In the genomic region with DNA sequence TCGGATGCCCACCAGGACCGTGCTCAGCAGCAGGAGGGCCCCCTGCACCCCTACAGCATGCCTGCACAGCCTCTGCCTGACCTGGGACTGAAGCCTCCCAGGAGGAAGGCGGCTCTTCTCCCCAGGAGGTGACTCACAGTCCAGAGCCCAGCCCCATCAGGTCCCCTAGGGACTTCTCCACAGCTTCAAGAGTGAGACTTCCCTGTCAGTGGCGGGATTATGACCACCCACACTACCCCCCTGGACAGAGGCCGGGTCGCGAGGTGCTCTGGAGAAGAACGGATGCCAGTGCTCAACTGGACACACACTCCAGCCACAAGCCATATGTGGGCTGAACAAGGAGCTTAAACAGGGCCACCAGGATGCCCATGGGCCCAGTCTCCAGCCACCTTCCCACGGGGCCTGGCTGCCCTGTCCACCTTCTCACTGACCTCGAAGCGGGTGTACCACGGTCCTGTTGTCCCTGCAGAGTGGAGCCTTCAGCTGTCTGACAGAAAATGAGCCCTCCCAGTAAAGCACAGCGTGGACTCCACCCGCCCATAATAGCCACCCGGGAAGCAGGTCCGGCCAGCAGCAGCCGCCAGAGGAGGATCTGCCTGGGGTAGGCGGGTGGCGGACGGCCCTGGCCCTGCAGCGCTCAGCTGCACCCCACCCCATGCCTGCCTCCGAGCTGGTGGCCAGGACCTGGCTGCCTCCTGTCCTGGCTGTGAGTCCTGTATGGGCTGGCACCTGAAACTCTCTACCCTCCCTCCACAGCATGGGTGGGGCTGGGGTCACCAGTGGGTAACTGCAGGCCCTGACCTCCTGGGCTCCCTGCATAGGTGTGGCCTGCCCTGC, we compare ENCODE assay signal across 9 cellular contexts. TPM values are rescaled to one million over a fixed set of nuclear protein-coding genes. Genes with fewer than 3 reads are reported as not detected.
A peak's percentile ranks its signal among the peaks of the same experiment; 100 is the strongest.
DNase-seq lines count a peak whose midpoint lies in the region; ATAC-seq, FAIRE-seq and TF ChIP-seq lines count a peak whose summit lies in the region.
"Had no signal": no experiment of that assay in that cellular context is flagged by ENCODE, and none has a peak within 500 bp of the region (broad histone marks: within the 10 kb centered on the region; RNA-seq: fewer than 3 reads in every experiment).

No MANE protein-coding gene starts in this region.

- CTCF ChIA-PET in H1 (lab: Charles Lee; ENCODE audit: partially characterized antibody) = interaction anchor here (0.5 to 6.3 kb wide), 5 partner anchors 13 to 106 kb away, joined by 3 to 45 read pairs (median 9); no protein-coding TSS in a partner anchor

- no peak overlapping the region for H4K91ac ChIP-seq in H1 (replicated peaks; ENCODE audit: insufficient read length, low read length)

- no peak overlapping the region for H4K5ac ChIP-seq in H1 (ENCODE audit: insufficient read length, low read depth, low read length)

- H2BK20ac ChIP-seq in H1 (ENCODE audit: low read length) = no peak overlapping the region

- TF ChIP-seq CTCF in BE2C (IDR thresholded peaks at IDR 0.05; ENCODE audit: low read depth, low read length) (no peak), H1 (IDR thresholded peaks at IDR 0.05; ENCODE audit: control extremely low read depth in 1 of 3, insufficient read depth in 1 of 3, low read depth in 1 of 3, low read length in 3 of 3) (no peak)

- 92% methylated on average over 22 of the region's 22 CpGs; no CpG with 5 or more reads in 1 of the 2 experiments for WGBS in H1 (ENCODE audit: extremely low coverage in 1 of 2, insufficient coverage in 1 of 2, insufficient read length in 1 of 2, insufficient replicate concordance in 2 of 2, low coverage in 1 of 2, low lambda C conversion rate in 2 of 2, missing lambda C conversion rate in 1 of 2), 2 experiments

- H3K27me3 ChIP-seq in BE2C (no peaks in the 10 kb centered on the region), H1 (replicated peaks in 1 of 4; ENCODE audit: control insufficient read depth in 3 of 4, extremely low read depth in 1 of 4, insufficient read depth in 3 of 4, low read length in 3 of 4) (no peaks in the 10 kb centered on the region)

- no peak overlapping the region for H3K9ac ChIP-seq in H1 (replicated peaks in 1 of 4; ENCODE audit: extremely low read depth in 1 of 4, low read depth in 3 of 4, low read length in 3 of 4)

- no peak overlapping the region for H3K14ac ChIP-seq in H1 (ENCODE audit: insufficient read length)

- no peaks in the 10 kb centered on the region for H3K23me2 ChIP-seq in H1 (ENCODE audit: low read depth, low read length)

- POLR2A ChIA-PET in H1 (lab: Charles Lee; ENCODE audit: partially characterized antibody) = no interaction called here

- H2AK5ac ChIP-seq in H1 (ENCODE audit: low read depth, low read length) = no peak overlapping the region

- H3K4ac ChIP-seq in H1 (replicated peaks; ENCODE audit: insufficient read length, low read depth, low read length) = no peak overlapping the region

- no peak overlapping the region; the same call in 1 of the 2 replicates for H4K8ac ChIP-seq in H1 (ENCODE audit: extremely low read depth, insufficient read depth, low read length)

- DNase-seq in BE2C (peak; percentile 47), HT1080 (ENCODE audit: low read depth) (peak; percentile 66), H1 (ENCODE audit: low read depth in 1 of 2, low spot score in 2 of 2) (no peak), HPDE6-E6E7 (ENCODE audit: extremely low spot score) (no peak), NCI-H2171 treated with DMSO at 0.1 percent for 48 hours (lab: John Stamatoyannopoulos, UW) (no peak), NCI-H524 treated with DMSO at 0.1 percent for 48 hours (lab: John Stamatoyannopoulos, UW) (no peak), putamen (ENCODE audit: low spot score) (no peak)

- peaks cover 0 to 65% of the 10 kb centered on the region in 2 experiments; a peak in 2 of 4 replicates for H3K79me2 ChIP-seq in H1 (ENCODE audit: control insufficient read depth in 1 of 2, insufficient read depth in 2 of 2, low read length in 2 of 2)

- H2BK12ac ChIP-seq in H1 (ENCODE audit: low read depth, low read length) = no peak overlapping the region

- no peak for FAIRE-seq in H1 (lab: Jason Lieb, UNC)
- FAIRE-seq: G401.6 had no signal

- H3K18ac ChIP-seq in H1 (ENCODE audit: extremely low read depth, low read length) = no peak overlapping the region

- H3K4me1 ChIP-seq in BE2C = no peaks in the 10 kb centered on the region
- H3K4me1 ChIP-seq in H1 (replicated peaks in 1 of 4; ENCODE audit: control insufficient read depth in 3 of 4, insufficient read depth in 4 of 4, low read length in 3 of 4) = peaks cover 0 to 36% (median 7%) of the 10 kb centered on the region in 4 experiments; a peak in 6 of 7 replicates

- H3K36me3 ChIP-seq in BE2C (no peaks in the 10 kb centered on the region), H1 (ENCODE audit: control insufficient read depth in 2 of 4, insufficient read depth in 4 of 4, low read length in 3 of 4) (no peaks in the 10 kb centered on the region; a peak in 1 of 8 replicates)

- TF ChIP-seq RAD21 in H1 (IDR thresholded peaks at IDR 0.05 in 1 of 2, conservative IDR thresholded peaks at IDR 0.05 in 1 of 2; ENCODE audit: low read depth in 2 of 2, low read length in 2 of 2) = no peak

- peak overlapping the region; percentile 15 for H2BK5ac ChIP-seq in H1 (ENCODE audit: low read depth, low read length)

- no peak overlapping the region for H3K4me2 ChIP-seq in H1 (ENCODE audit: insufficient read depth in 1 of 2, low read depth in 2 of 2, low read length in 2 of 2)

- H3K9me3 ChIP-seq in BE2C (no peaks in the 10 kb centered on the region), H1 (ENCODE audit: insufficient read depth in 2 of 2, low read depth in 1 of 2, low read length in 1 of 2) (no peaks in the 10 kb centered on the region)

- H3K23ac ChIP-seq in H1 (ENCODE audit: insufficient read length) = no peak overlapping the region

- H2BK15ac ChIP-seq in H1 (ENCODE audit: low read length) = no peak overlapping the region

- H3K27ac ChIP-seq in H1 (ENCODE audit: low read depth, low read length) = no peak overlapping the region

- no peak overlapping the region for H3K56ac ChIP-seq in H1 (replicated peaks; ENCODE audit: insufficient read length, low read depth, low read length)

- no peak overlapping the region for H2AFZ ChIP-seq in H1 (ENCODE audit: low read length)

- H3K79me1 ChIP-seq in H1 (ENCODE audit: low read depth, low read length) = peaks cover 17% of the 10 kb centered on the region

- no peak overlapping the region for H3K4me3 ChIP-seq in BE2C (ENCODE audit: low read depth, low read length)
- no peak overlapping the region for H3K4me3 ChIP-seq in H1 (ENCODE audit: extremely low read depth in 1 of 4, insufficient read depth in 2 of 4, low read depth in 3 of 4, low read length in 4 of 4)

- peak; percentile 37 for ATAC-seq in GM19328 (IDR thresholded peaks at IDR 0.05; ENCODE audit: unreplicated experiment)

- H2BK120ac ChIP-seq in H1 (replicated peaks; ENCODE audit: low read depth, low read length) = no peak overlapping the region

- TF ChIP-seq EP300 in H1 (IDR thresholded peaks at IDR 0.05; ENCODE audit: borderline replicate concordance in 1 of 2, low read depth in 2 of 2, low read length in 2 of 2) = no peak

- TF ChIP-seq POLR2A in H1 (IDR thresholded peaks at IDR 0.05; ENCODE audit: control extremely low read depth in 1 of 2, low read depth in 2 of 2, low read length in 2 of 2) = no peak

- peaks cover 8% of the 10 kb centered on the region in 2 experiments for H4K20me1 ChIP-seq in H1 (replicated peaks in 1 of 2; ENCODE audit: control insufficient read depth in 1 of 2, insufficient read depth in 2 of 2, low read length in 2 of 2)

TF ChIP-seq in H1, 55 proteins besides CTCF, POLR2A, EP300 and RAD21:
- TF ChIP-seq CHD1 (IDR thresholded peaks at IDR 0.05; ENCODE audit: low read depth, low read length) (no peak), SP1 (IDR thresholded peaks at IDR 0.05; ENCODE audit: low read depth, low read length) (no peak), GABPA (IDR thresholded peaks at IDR 0.05; ENCODE audit: borderline replicate concordance, insufficient read depth, low read length) (no peak), RFX5 (IDR thresholded peaks at IDR 0.05; ENCODE audit: borderline replicate concordance, low read depth, low read length) (no peak), BACH1 (IDR thresholded peaks at IDR 0.05; ENCODE audit: low read length) (no peak), SIRT6 (IDR thresholded peaks at IDR 0.05; ENCODE audit: low read length) (no peak), YY1 (IDR thresholded peaks at IDR 0.05; ENCODE audit: low read depth, low read length) (no peak)
TF ChIP-seq in H1: peak in this region for 0.

RNA-seq across cellular contexts. Expression of a gene that starts 54.7 kb away (rescaled TPM):
- 5.2 TPM for polyA plus RNA-seq in BE2C (2012; ENCODE audit: insufficient read depth, insufficient read length, low read depth)
- total RNA-seq in HT1080 (2014; rRNA removed; shearing (Covaris generic)) = 5.0 and 10.5 TPM in 2 replicates
- polyA plus RNA-seq in HT1080 (2015; cell fraction: cytosol; rRNA removed) = 15.3 and 15.7 TPM in 2 replicates
- polyA plus RNA-seq in HT1080 (2015; cell fraction: nucleus; rRNA removed) = 23.0 and 25.1 TPM in 2 replicates
- 63.1 and 70.4 TPM in 2 replicates for total RNA-seq in H1 (2021; fragmentation: NEBNext Ultra II Directional; extraction: Animal tissue kit (Norgen Biotek cat#: 25700))
- 21.0 and 34.3 TPM in 2 replicates for polyA plus RNA-seq in H1 (2011; rRNA removed)
- 22.5 TPM for polyA plus RNA-seq in H1 (2011; cell fraction: cytosol; rRNA removed)
- 77.9 TPM for polyA plus RNA-seq in H1 (2011; cell fraction: nucleus; rRNA removed)
- polyA plus RNA-seq in H1 (2012, experiment 1 of 2) = 37.1 to 43.6 TPM (median 42.0 TPM) in 4 replicates
- polyA plus RNA-seq in H1 (2012, experiment 2 of 2) = 17.8 TPM
- polyA plus RNA-seq in H1 (2013, experiment 1 of 2) = 49.6 TPM
- polyA plus RNA-seq in H1 (2013, experiment 2 of 2) = 47.0 TPM
- polyA minus RNA-seq in H1 (2011; rRNA and poly(A)+ RNA removed) = 28.5 and 31.1 TPM in 2 replicates
- 39.3 TPM for polyA minus RNA-seq in H1 (2011; cell fraction: cytosol; rRNA and poly(A)+ RNA removed)
- polyA minus RNA-seq in H1 (2011; cell fraction: nucleus; rRNA and poly(A)+ RNA removed) = 60.8 TPM

Comparison
In these comparisons a context has a peak if more than half of its experiments do, and no peak if none do; other contexts are left out.
1. DNase-seq: peak in BE2C (single experiment) and HT1080 (single experiment); none in H1 (0 of 2), HPDE6-E6E7 (single experiment), NCI-H2171 treated with DMSO at 0.1 percent for 48 hours (single experiment), NCI-H524 treated with DMSO at 0.1 percent for 48 hours (single experiment) and putamen (single experiment).